10 cellular contexts compared by ENCODE assay signal in the genomic region with DNA sequence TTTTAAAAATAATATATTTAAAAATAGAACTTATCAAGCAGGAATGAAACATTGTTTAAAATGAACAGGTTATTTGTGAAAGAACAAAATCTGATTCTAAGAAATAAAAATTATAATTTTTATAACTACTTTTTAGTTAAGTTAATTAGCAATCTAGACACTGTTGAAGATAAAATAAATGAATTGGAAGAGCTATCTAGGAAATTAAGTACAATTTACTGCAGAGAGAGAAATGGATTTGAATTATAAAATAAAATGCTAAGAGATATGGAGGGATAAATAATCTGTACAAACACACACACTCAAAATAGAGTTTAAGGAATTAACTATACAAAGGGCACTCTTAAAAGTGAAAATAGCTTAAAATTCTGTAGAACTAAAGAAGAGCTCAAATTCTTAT.
"Had no signal": no experiment of that assay in that cellular context is flagged by ENCODE, and none has a peak within 500 bp of the region (broad histone marks: within the 10 kb centered on the region; RNA-seq: fewer than 3 reads in every experiment).

No MANE protein-coding gene starts in this region.

- H3K36me3 ChIP-seq: HAP-1 had no signal

- H3K27me3 Mint-ChIP-seq: IgD-negative memory B cell had no signal

- H3K27ac ChIP-seq: GM23248, HL-60 had no signal

- H3K9me3 ChIP-seq: HAP-1 had no signal

- DNase-seq: GM23248, GOT3, H7, HFFc6, KBM-7 had no signal

- H3K36me3 Mint-ChIP-seq: IgD-negative memory B cell had no signal

- H3K4me3 ChIP-seq: GM23248, HAP-1 had no signal

- H3K4me1 Mint-ChIP-seq: IgD-negative memory B cell had no signal

- H3K4me1 ChIP-seq: HAP-1 had no signal

- H3K4me3 Mint-ChIP-seq: HFFc6, IgD-negative memory B cell had no signal

- FAIRE-seq: HepG2 had no signal

- H3K27ac Mint-ChIP-seq: HFFc6, IgD-negative memory B cell had no signal

- ATAC-seq: HCT116, HepG2 had no signal
